ENCODE assay signal across 2 cellular contexts in genomic region chr2:10300328-10300920, GRCh38.
TF ChIP-seq lines count a peak whose summit lies in the region.

No MANE protein-coding gene starts in this region.

TF ChIP-seq in HEK293, 187 proteins besides CTCF, POLR2A, EP300 and RAD21:
- TF ChIP-seq ATF2 (tag by site-specific recombination; IDR thresholded peaks at IDR 0.05; ENCODE audit: low read depth) (no peak), ZNF132 (tag by site-specific recombination; IDR thresholded peaks at IDR 0.05; ENCODE audit: borderline replicate concordance) (no peak), ZNF169 (tag by site-specific recombination; IDR thresholded peaks at IDR 0.05) (no peak), ZNF548 (tag by site-specific recombination; IDR thresholded peaks at IDR 0.05) (peak; percentile 80), ZNF302 (tag by site-specific recombination; IDR thresholded peaks at IDR 0.05; ENCODE audit: low read depth) (no peak), ZNF248 (tag by site-specific recombination; IDR thresholded peaks at IDR 0.05) (no peak), ZBTB49 (tag by site-specific recombination; IDR thresholded peaks at IDR 0.05; ENCODE audit: low read depth) (no peak)

TF ChIP-seq in K562, 482 proteins besides CTCF, POLR2A, EP300 and RAD21 (continued from another document):
- TF ChIP-seq ZNF398 (CRISPR knock-in tag; IDR thresholded peaks at IDR 0.05), result no peak
- TF ChIP-seq POU5F1 (IDR thresholded peaks at IDR 0.05; ENCODE audit: borderline replicate concordance, low read depth, low read length, partially characterized antibody), result no peak
- no peak for TF ChIP-seq CGGBP1 (CRISPR knock-in tag; IDR thresholded peaks at IDR 0.05)
- no peak for TF ChIP-seq ESRRB (CRISPR knock-in tag; IDR thresholded peaks at IDR 0.05; ENCODE audit: borderline replicate concordance)
TF ChIP-seq in K562: peak in this region for 0.
